In the genomic region with DNA sequence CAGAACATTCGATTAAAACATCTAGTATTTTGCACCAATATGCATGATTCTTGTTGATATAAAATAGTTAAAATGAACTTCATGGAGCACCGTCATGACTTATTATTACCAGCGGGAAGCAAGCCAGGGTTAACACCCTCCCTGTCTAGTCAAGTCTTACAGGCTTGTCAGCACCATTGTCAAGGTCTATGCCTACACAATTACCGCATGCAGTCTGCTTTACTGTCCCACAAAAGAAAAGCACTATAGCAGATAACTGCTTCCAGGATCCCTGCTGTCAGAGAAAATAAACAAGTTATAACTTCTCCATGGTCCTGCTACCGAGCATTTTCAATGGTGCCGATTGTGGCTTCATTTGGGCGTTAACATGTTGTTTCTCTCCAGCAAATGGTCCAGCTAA, we compare ENCODE assay signal across 18 cellular contexts.
DNase-seq lines count a peak whose midpoint lies in the region; ATAC-seq and TF ChIP-seq lines count a peak whose summit lies in the region.
"Had no signal": no experiment of that assay in that cellular context is flagged by ENCODE, and none has a peak within 500 bp of the region (broad histone marks: within the 10 kb centered on the region; RNA-seq: fewer than 3 reads in every experiment).

No MANE protein-coding gene starts in this region.

- no peaks in the 10 kb centered on the region for H3K9me2 ChIP-seq in neural cell (ENCODE audit: insufficient read depth, low read length)
- no peaks in the 10 kb centered on the region for H3K9me2 ChIP-seq in hepatocyte (replicated peaks; ENCODE audit: insufficient read depth)

- ATAC-seq in WTC11 (peak; percentile 51), mucosa of descending colon (no peak)
- ATAC-seq: A549; CD8-positive, alpha-beta T cell had no signal

- H2AFZ ChIP-seq in neural cell (ENCODE audit: low read depth, low read length), result no peak overlapping the region
- no peak overlapping the region for H2AFZ ChIP-seq in hepatocyte

- H3K36me3 ChIP-seq in neural cell (ENCODE audit: insufficient read depth, low read length) (no peaks in the 10 kb centered on the region), mucosa of descending colon (ENCODE audit: low read depth) (no peaks in the 10 kb centered on the region), hepatocyte (replicated peaks; ENCODE audit: insufficient read depth, low read depth) (no peaks in the 10 kb centered on the region)
- H3K36me3 ChIP-seq: BLaER1 treated with 17β-estradiol and CSF1 and Interleukin-3, amounts not matched to agents 10 nM and 100 nM had no signal

- TF ChIP-seq POLR2A in erythroblast (IDR thresholded peaks at IDR 0.05; ENCODE audit: low read length), result no peak

- no peaks in the 10 kb centered on the region for H3K4me1 ChIP-seq in mucosa of descending colon (ENCODE audit: low read depth)
- H3K4me1 ChIP-seq in hepatocyte (ENCODE audit: insufficient read depth), result no peaks in the 10 kb centered on the region
- H3K4me1 ChIP-seq: A549; BLaER1 treated with 17β-estradiol and CSF1 and Interleukin-3, amounts not matched to agents 10 nM and 100 nM; Caco-2 had no signal

- H3F3A ChIP-seq in neural cell (ENCODE audit: insufficient read depth, low read length, poor library complexity, severe bottlenecking), result no peaks in the 10 kb centered on the region

- no peak overlapping the region for H3K4me2 ChIP-seq in neural cell (ENCODE audit: low read length)
- no peak overlapping the region for H3K4me2 ChIP-seq in hepatocyte
- H3K4me2 ChIP-seq: A549; BLaER1 treated with 17β-estradiol and CSF1 and Interleukin-3, amounts not matched to agents 10 nM and 100 nM had no signal

- H3K4me1 Mint-ChIP-seq in WTC11, result peaks cover 3% of the 10 kb centered on the region
- H3K4me1 Mint-ChIP-seq: B cell had no signal

- H3K9me3 Mint-ChIP-seq in WTC11, result peaks cover 10% of the 10 kb centered on the region

- POLR2A ChIA-PET in WTC11 (lab: Charles Lee), result no interaction called here

- H3K27me3 ChIP-seq in neural cell (ENCODE audit: insufficient read depth, low read depth, low read length), result no peaks in the 10 kb centered on the region
- H3K27me3 ChIP-seq in hepatocyte, result no peaks in the 10 kb centered on the region
- H3K27me3 ChIP-seq: BLaER1 treated with 17β-estradiol and CSF1 and Interleukin-3, amounts not matched to agents 10 nM and 100 nM had no signal

- TF ChIP-seq EP300 in neural cell (conservative IDR thresholded peaks at IDR 0.05; ENCODE audit: poor library complexity, severe bottlenecking), result peak; percentile 32

- no peaks in the 10 kb centered on the region for H3K27me3 Mint-ChIP-seq in WTC11 (ENCODE audit: low read depth)
- H3K27me3 Mint-ChIP-seq: B cell; CD4-positive, alpha-beta T cell had no signal

- H3K9me3 ChIP-seq in neural cell (ENCODE audit: low read length) (no peaks in the 10 kb centered on the region), mucosa of descending colon (no peaks in the 10 kb centered on the region), hepatocyte (ENCODE audit: low read depth) (no peaks in the 10 kb centered on the region)
- H3K9me3 ChIP-seq: BLaER1 treated with 17β-estradiol and CSF1 and Interleukin-3, amounts not matched to agents 10 nM and 100 nM; Caco-2 had no signal

- no peak overlapping the region for H3K27ac ChIP-seq in neural cell (ENCODE audit: low read length)
- no peak overlapping the region for H3K27ac ChIP-seq in hepatocyte
- H3K27ac ChIP-seq: 22Rv1; A549; BLaER1 treated with 17β-estradiol and CSF1 and Interleukin-3, amounts not matched to agents 10 nM and 100 nM; C4-2B had no signal

- H3K79me2 ChIP-seq in neural cell (replicated peaks; ENCODE audit: insufficient read depth, low read length), result no peaks in the 10 kb centered on the region
- H3K79me2 ChIP-seq in hepatocyte, result no peaks in the 10 kb centered on the region

- TF ChIP-seq RAD21 in neural cell (conservative IDR thresholded peaks at IDR 0.05), result no peak

- H3K4me3 ChIP-seq in epithelial cell of esophagus (ENCODE audit: low read length) (no peak overlapping the region), neural cell (ENCODE audit: low read length) (no peak overlapping the region), mucosa of descending colon (no peak overlapping the region), hepatocyte (no peak overlapping the region)
- H3K4me3 ChIP-seq: A549; BLaER1 treated with 17β-estradiol and CSF1 and Interleukin-3, amounts not matched to agents 10 nM and 100 nM had no signal

- TF ChIP-seq CTCF in WTC11 (IDR thresholded peaks at IDR 0.05) (no peak), epithelial cell of esophagus (IDR thresholded peaks at IDR 0.05; ENCODE audit: insufficient read depth, low read depth, low read length, missing control alignments) (no peak), neural cell (IDR thresholded peaks at IDR 0.05; ENCODE audit: poor library complexity, severe bottlenecking) (no peak), mucosa of descending colon (IDR thresholded peaks at IDR 0.05) (no peak), hepatocyte (IDR thresholded peaks at IDR 0.05; ENCODE audit: poor library complexity) (no peak)

- intact Hi-C loops in mucosa of descending colon (cut with DNase I, micrococcal nuclease), result no loop called here

- DNase-seq in WTC11 (ENCODE audit: low spot score) (no peak), epithelial cell of esophagus (ENCODE audit: low read depth) (peak; percentile 39), mucosa of descending colon (no peak), erythroblast (lab: John Stamatoyannopoulos, UW) (no peak), hepatocyte (ENCODE audit: low spot score) (no peak)
- DNase-seq: AML-193; Caco-2; Calu3; CD4-positive, alpha-beta T cell; CD8-positive, alpha-beta T cell; DMS79 treated with DMSO at 0.1 percent for 48 hours; GF-D8 had no signal

- no peak overlapping the region for H3K9ac ChIP-seq in neural cell (ENCODE audit: low read length)
- H3K9ac ChIP-seq: BLaER1 treated with 17β-estradiol and CSF1 and Interleukin-3, amounts not matched to agents 10 nM and 100 nM had no signal

- H3K36me3 Mint-ChIP-seq in WTC11, result peaks cover 4% of the 10 kb centered on the region; the same call in 1 of the 2 replicates
- H3K36me3 Mint-ChIP-seq: CD8-positive, alpha-beta T cell had no signal

- H3K4me3 Mint-ChIP-seq in WTC11, result no peak overlapping the region
- H3K4me3 Mint-ChIP-seq: B cell; CD4-positive, alpha-beta T cell; CD8-positive, alpha-beta T cell had no signal

- CTCF ChIA-PET in WTC11 (lab: Charles Lee), result no interaction called here

- H3K27ac Mint-ChIP-seq in WTC11, result no peak overlapping the region
- H3K27ac Mint-ChIP-seq: B cell; CD4-positive, alpha-beta T cell; CD8-positive, alpha-beta T cell had no signal

- H4K20me1 ChIP-seq in neural cell (ENCODE audit: insufficient read depth) (no peaks in the 10 kb centered on the region), hepatocyte (ENCODE audit: insufficient read depth, poor library complexity, severe bottlenecking) (no peaks in the 10 kb centered on the region)
- H4K20me1 ChIP-seq: BLaER1 treated with 17β-estradiol and CSF1 and Interleukin-3, amounts not matched to agents 10 nM and 100 nM had no signal

- 90% methylated on average over 7 of the region's 7 CpGs for WGBS in hepatocyte (ENCODE audit: low lambda C conversion rate, missing lambda C conversion rate)

TF ChIP-seq in WTC11, 78 proteins besides CTCF, POLR2A, EP300 and RAD21 (continues in another document):
- no peak for TF ChIP-seq PREB (CRISPR knock-in tag; IDR thresholded peaks at IDR 0.05; ENCODE audit: borderline replicate concordance)
- TF ChIP-seq GABPB1 (CRISPR knock-in tag; IDR thresholded peaks at IDR 0.05), result no peak

TF ChIP-seq in neural cell, 6 proteins besides CTCF, POLR2A, EP300 and RAD21:
- TF ChIP-seq, protein P1, sequence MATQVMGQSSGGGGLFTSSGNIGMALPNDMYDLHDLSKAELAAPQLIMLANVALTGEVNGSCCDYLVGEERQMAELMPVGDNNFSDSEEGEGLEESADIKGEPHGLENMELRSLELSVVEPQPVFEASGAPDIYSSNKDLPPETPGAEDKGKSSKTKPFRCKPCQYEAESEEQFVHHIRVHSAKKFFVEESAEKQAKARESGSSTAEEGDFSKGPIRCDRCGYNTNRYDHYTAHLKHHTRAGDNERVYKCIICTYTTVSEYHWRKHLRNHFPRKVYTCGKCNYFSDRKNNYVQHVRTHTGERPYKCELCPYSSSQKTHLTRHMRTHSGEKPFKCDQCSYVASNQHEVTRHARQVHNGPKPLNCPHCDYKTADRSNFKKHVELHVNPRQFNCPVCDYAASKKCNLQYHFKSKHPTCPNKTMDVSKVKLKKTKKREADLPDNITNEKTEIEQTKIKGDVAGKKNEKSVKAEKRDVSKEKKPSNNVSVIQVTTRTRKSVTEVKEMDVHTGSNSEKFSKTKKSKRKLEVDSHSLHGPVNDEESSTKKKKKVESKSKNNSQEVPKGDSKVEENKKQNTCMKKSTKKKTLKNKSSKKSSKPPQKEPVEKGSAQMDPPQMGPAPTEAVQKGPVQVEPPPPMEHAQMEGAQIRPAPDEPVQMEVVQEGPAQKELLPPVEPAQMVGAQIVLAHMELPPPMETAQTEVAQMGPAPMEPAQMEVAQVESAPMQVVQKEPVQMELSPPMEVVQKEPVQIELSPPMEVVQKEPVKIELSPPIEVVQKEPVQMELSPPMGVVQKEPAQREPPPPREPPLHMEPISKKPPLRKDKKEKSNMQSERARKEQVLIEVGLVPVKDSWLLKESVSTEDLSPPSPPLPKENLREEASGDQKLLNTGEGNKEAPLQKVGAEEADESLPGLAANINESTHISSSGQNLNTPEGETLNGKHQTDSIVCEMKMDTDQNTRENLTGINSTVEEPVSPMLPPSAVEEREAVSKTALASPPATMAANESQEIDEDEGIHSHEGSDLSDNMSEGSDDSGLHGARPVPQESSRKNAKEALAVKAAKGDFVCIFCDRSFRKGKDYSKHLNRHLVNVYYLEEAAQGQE (IDR thresholded peaks at IDR 0.05; ENCODE audit: borderline replicate concordance), result no peak
- TF ChIP-seq MXI1 (conservative IDR thresholded peaks at IDR 0.05; ENCODE audit: poor library complexity, severe bottlenecking) (no peak), EZH2 (IDR thresholded peaks at IDR 0.05; ENCODE audit: borderline replicate concordance, insufficient read depth, low read length, poor library complexity, severe bottlenecking) (no peak), SMC3 (conservative IDR thresholded peaks at IDR 0.05; ENCODE audit: poor library complexity) (no peak), TAF1 (IDR thresholded peaks at IDR 0.05; ENCODE audit: low read depth) (no peak), POLR2AphosphoS5 (IDR thresholded peaks at IDR 0.05) (peak; percentile 71)
TF ChIP-seq in neural cell: peak in this region for 1.
